In the genomic region with DNA sequence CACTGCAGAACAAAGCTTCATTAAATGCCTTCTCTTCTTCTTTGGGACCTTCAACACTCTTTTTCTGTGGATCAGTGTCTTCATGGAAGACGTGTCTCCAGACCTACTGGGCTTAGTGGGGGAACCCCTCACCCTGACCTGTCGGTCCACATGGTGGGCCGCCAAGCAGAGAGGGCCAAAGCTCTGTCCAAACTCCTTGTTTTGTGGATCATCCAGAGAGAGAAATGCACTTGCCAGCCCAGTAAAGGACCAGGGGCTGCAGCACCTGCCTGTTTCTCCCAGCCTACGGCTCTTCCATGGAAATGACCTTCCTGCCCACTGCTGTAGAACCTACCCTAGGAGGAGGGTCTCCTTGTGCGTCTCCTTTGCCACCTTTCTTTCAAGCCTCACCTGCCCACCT, we compare ENCODE assay signal across 1 cellular context.
TF ChIP-seq lines count a peak whose summit lies in the region.

No MANE protein-coding gene starts in this region.

TF ChIP-seq in H1, 55 proteins besides CTCF, POLR2A, EP300 and RAD21:
- no peak for TF ChIP-seq SAP30 (IDR thresholded peaks at IDR 0.05; ENCODE audit: insufficient read depth, insufficient replicate concordance, low read length)
- TF ChIP-seq KDM1A (IDR thresholded peaks at IDR 0.05; ENCODE audit: borderline replicate concordance, low read length): no peak
- TF ChIP-seq SIN3A (conservative IDR thresholded peaks at IDR 0.05 in 1 of 2, IDR thresholded peaks at IDR 0.05 in 1 of 2; ENCODE audit: low read depth in 1 of 2, low read length in 2 of 2): no peak
- no peak for TF ChIP-seq KDM4A (IDR thresholded peaks at IDR 0.05; ENCODE audit: low read depth, low read length, severe bottlenecking)
- no peak for TF ChIP-seq RBBP5 (IDR thresholded peaks at IDR 0.05; ENCODE audit: borderline replicate concordance, low read depth, low read length)
